9 cellular contexts compared by ENCODE assay signal in the genomic region with DNA sequence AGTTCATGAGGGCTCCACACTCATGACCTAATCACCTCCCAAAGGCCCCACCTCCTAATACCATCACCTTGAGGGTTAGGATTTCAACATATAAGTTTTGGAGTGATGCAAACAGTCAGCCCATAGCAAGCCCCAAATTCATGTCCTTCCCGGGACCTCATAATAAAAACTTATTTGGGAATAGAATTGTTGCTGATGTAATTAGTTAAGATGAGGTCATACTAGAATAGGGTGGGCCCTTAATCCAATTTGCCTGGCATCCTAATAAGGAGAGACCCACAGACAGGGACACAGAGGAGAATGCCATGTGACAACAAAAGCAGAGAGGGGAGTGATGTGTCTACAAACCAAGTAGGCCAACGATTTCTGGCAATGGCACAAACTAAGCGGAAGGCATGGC.
"Had no signal": no experiment of that assay in that cellular context is flagged by ENCODE, and none has a peak within 500 bp of the region (broad histone marks: within the 10 kb centered on the region; RNA-seq: fewer than 3 reads in every experiment).

No MANE protein-coding gene starts in this region.

- ATAC-seq: HCT116, K562 had no signal

- FAIRE-seq: K562 had no signal

- H3K9ac ChIP-seq: GM23248 had no signal

- DNase-seq: GM23248, GOT3, H7, IMR-90, KG1 had no signal

- H3K4me1 ChIP-seq: HAP-1 had no signal

- H3K27ac ChIP-seq: GM23248, HL-60 had no signal

- H3K36me3 ChIP-seq: HAP-1 had no signal

- H3K9me3 ChIP-seq: HAP-1 had no signal

- H2AFZ ChIP-seq: GM23248 had no signal

- H3K4me3 ChIP-seq: GM23248, HAP-1, K562 had no signal
